ENCODE assay signal across 13 cellular contexts in the genomic region with DNA sequence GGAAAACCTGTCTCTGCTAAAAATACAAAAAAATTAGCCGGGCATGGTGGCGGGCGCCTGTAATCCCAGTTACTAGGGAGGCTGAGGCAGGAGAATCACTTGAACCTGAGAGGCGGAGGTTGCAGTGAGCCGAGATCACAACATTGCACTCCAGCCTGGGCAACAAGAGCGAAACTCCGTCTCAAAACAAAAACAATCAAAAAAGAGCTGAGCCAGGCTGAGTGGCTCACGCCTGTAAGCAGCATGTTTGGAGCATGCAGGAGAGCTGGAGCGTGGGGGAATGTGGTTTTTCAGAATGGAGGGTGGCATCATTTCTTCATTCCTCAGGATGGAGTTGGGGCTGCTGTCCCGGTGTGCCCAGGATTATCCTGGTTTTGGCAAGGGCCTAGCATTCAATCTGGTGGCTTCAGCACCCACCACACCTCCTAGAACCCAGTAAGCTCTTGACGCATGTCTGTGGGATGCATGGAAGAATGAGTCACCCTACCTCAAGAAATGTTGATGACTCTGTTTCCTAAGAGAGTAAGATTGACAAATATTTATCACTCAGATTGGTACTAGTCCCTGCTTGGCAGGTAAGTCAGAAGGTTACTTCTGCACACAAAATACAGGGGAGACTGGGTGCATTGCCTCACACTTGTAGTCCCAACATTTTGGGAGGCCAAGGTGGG.
DNase-seq lines count a peak whose midpoint lies in the region; ATAC-seq and TF ChIP-seq lines count a peak whose summit lies in the region.
"Had no signal": no experiment of that assay in that cellular context is flagged by ENCODE, and none has a peak within 500 bp of the region (broad histone marks: within the 10 kb centered on the region; RNA-seq: fewer than 3 reads in every experiment).

No MANE protein-coding gene starts in this region.

- H3K4me1 ChIP-seq in suprapubic skin: no peaks in the 10 kb centered on the region
- no peaks in the 10 kb centered on the region for H3K4me1 ChIP-seq in mucosa of descending colon (ENCODE audit: low read depth)

- ATAC-seq in mucosa of descending colon: no peak
- ATAC-seq: left cardiac atrium had no signal

- no peak for TF ChIP-seq POLR2A in suprapubic skin (IDR thresholded peaks at IDR 0.05)

- no peak for TF ChIP-seq CTCF in AG10803 (conservative IDR thresholded peaks at IDR 0.05; ENCODE audit: low read length)
- no peak for TF ChIP-seq CTCF in foreskin fibroblast (IDR thresholded peaks at IDR 0.05; ENCODE audit: low read depth, low read length)
- TF ChIP-seq CTCF in suprapubic skin (IDR thresholded peaks at IDR 0.05): no peak
- no peak for TF ChIP-seq CTCF in mucosa of descending colon (IDR thresholded peaks at IDR 0.05)

- H3K9me3 ChIP-seq in suprapubic skin (no peaks in the 10 kb centered on the region), mucosa of descending colon (no peaks in the 10 kb centered on the region)

- intact Hi-C loops in mucosa of descending colon (cut with DNase I, micrococcal nuclease): no loop called here

- H3K27ac ChIP-seq in suprapubic skin: no peak overlapping the region

- no peak overlapping the region for H3K4me3 ChIP-seq in AG10803 (ENCODE audit: low read length)
- H3K4me3 ChIP-seq in foreskin fibroblast (ENCODE audit: low read depth in 1 of 2, low read length in 2 of 2): no peak overlapping the region
- no peak overlapping the region for H3K4me3 ChIP-seq in suprapubic skin
- H3K4me3 ChIP-seq in mucosa of descending colon: no peak overlapping the region

- H3K36me3 ChIP-seq in suprapubic skin: no peaks in the 10 kb centered on the region
- H3K36me3 ChIP-seq in mucosa of descending colon (ENCODE audit: low read depth): no peaks in the 10 kb centered on the region

- H3K27me3 ChIP-seq in suprapubic skin: no peaks in the 10 kb centered on the region

- no peak for TF ChIP-seq EP300 in suprapubic skin (IDR thresholded peaks at IDR 0.05)

- peak; percentile 72 for DNase-seq in AG10803 (ENCODE audit: low read depth)
- DNase-seq in HCEC 1CT: peak; percentile 78
- peak; percentile 62 for DNase-seq in SW480 (ENCODE audit: low spot score)
- DNase-seq in foreskin fibroblast: peak; percentile 28 to 40
- DNase-seq in suprapubic skin (ENCODE audit: low spot score in 2 of 2): no peak
- DNase-seq in mucosa of descending colon: no peak
- no peak for DNase-seq in DMS53 (lab: John Stamatoyannopoulos, UW)
- DNase-seq in DMS114 treated with DMSO at 0.1 percent for 48 hours (lab: John Stamatoyannopoulos, UW; ENCODE audit: unreplicated experiment): no peak
- DNase-seq: activated CD4-positive, alpha-beta T cell treated with anti-CD3 and anti-CD28 coated beads for 1 hour; anterior cingulate cortex; left cardiac atrium; SHP77; stimulated activated CD4-positive, alpha-beta T cell treated with anti-CD3 and anti-CD28 coated beads, Interleukin-15, amount 100 ng/mL, for 24 hours had no signal

- WGBS in suprapubic skin: 78% methylated on average over 11 of the region's 11 CpGs

Comparison
In these comparisons a context has a peak if more than half of its experiments do, and no peak if none do; other contexts are left out.
1. DNase-seq: peak in AG10803 (single experiment), HCEC 1CT (single experiment), SW480 (single experiment) and foreskin fibroblast (2 of 2); none in suprapubic skin (0 of 2), mucosa of descending colon (0 of 3), DMS53 (single experiment) and DMS114 treated with DMSO at 0.1 percent for 48 hours (single experiment).